In the genomic region with DNA sequence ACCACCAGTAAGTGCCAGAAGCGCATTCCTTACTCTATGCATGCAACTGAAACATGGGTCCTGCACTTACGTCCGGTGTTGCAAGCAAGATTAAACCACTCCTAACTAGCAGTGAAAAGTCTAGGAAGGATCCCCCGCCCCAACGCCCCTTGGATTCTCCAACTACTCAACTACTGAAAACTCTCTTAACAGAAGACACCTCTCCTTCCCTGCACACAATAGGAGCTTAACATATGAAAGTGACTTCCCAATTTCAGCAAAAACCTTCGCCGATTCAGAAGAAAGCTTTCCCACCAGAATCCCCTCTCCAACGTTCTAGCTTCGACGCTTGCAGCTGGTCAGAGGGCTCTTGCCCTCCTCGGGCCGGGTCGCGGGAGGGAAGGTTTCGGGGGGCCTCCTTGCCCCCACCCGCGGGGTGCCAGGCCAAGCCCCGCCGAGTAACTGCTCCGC, we compare ENCODE assay signal across 1 cellular context.
TF ChIP-seq lines count a peak whose summit lies in the region.

No MANE protein-coding gene starts in this region.

TF ChIP-seq in HCT116, 20 proteins besides CTCF, POLR2A, EP300 and RAD21 (continued from another document):
- TF ChIP-seq, protein P1, sequence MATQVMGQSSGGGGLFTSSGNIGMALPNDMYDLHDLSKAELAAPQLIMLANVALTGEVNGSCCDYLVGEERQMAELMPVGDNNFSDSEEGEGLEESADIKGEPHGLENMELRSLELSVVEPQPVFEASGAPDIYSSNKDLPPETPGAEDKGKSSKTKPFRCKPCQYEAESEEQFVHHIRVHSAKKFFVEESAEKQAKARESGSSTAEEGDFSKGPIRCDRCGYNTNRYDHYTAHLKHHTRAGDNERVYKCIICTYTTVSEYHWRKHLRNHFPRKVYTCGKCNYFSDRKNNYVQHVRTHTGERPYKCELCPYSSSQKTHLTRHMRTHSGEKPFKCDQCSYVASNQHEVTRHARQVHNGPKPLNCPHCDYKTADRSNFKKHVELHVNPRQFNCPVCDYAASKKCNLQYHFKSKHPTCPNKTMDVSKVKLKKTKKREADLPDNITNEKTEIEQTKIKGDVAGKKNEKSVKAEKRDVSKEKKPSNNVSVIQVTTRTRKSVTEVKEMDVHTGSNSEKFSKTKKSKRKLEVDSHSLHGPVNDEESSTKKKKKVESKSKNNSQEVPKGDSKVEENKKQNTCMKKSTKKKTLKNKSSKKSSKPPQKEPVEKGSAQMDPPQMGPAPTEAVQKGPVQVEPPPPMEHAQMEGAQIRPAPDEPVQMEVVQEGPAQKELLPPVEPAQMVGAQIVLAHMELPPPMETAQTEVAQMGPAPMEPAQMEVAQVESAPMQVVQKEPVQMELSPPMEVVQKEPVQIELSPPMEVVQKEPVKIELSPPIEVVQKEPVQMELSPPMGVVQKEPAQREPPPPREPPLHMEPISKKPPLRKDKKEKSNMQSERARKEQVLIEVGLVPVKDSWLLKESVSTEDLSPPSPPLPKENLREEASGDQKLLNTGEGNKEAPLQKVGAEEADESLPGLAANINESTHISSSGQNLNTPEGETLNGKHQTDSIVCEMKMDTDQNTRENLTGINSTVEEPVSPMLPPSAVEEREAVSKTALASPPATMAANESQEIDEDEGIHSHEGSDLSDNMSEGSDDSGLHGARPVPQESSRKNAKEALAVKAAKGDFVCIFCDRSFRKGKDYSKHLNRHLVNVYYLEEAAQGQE (IDR thresholded peaks at IDR 0.05; ENCODE audit: low read depth), result no peak
- TF ChIP-seq, protein P2, sequence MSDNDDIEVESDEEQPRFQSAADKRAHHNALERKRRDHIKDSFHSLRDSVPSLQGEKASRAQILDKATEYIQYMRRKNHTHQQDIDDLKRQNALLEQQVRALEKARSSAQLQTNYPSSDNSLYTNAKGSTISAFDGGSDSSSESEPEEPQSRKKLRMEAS (IDR thresholded peaks at IDR 0.05), result no peak
- no peak for TF ChIP-seq ELF1 (IDR thresholded peaks at IDR 0.05; ENCODE audit: borderline replicate concordance, low read depth)
